Comparison of ENCODE assay signal across 26 cellular contexts in genomic region chr1:188463919-188464318, GRCh38.
DNase-seq lines count a peak whose midpoint lies in the region; TF ChIP-seq lines count a peak whose summit lies in the region.
"Had no signal": no experiment of that assay in that cellular context is flagged by ENCODE, and none has a peak within 500 bp of the region (broad histone marks: within the 10 kb centered on the region; RNA-seq: fewer than 3 reads in every experiment).

No MANE protein-coding gene starts in this region.

- no peaks in the 10 kb centered on the region; the same call in 1 of the 2 replicates for H3K36me3 Mint-ChIP-seq in HFFc6 (ENCODE audit: low read depth)
- H3K36me3 Mint-ChIP-seq: CD14-positive monocyte had no signal

- H3K27me3 ChIP-seq in testis (no peaks in the 10 kb centered on the region), WERI-Rb-1 (ENCODE audit: insufficient read depth, low read depth, severe bottlenecking) (no peaks in the 10 kb centered on the region)
- H3K27me3 ChIP-seq: Peyer's patch had no signal

- H3K4me3 Mint-ChIP-seq in HFFc6: no peak overlapping the region
- H3K4me3 Mint-ChIP-seq: activated CD8-positive, alpha-beta T cell treated with anti-CD3 and anti-CD28 coated beads, Interleukin-2, amount 10 ng/mL, durations not matched to agents 7 days and 5 days; CD14-positive monocyte had no signal

- no peaks in the 10 kb centered on the region for H3K36me3 ChIP-seq in testis (ENCODE audit: low read depth, missing control alignments)
- no peaks in the 10 kb centered on the region for H3K36me3 ChIP-seq in WERI-Rb-1
- H3K36me3 ChIP-seq: lower lobe of right lung, Peyer's patch had no signal

- H3K27me3 Mint-ChIP-seq in HFFc6 (ENCODE audit: insufficient read depth): peaks cover 1% of the 10 kb centered on the region; the same call in 1 of the 2 replicates

- 71 to 77% methylated on average over 2 of the region's 2 CpGs for WGBS in testis, 2 donors

- no peak overlapping the region for H3K27ac Mint-ChIP-seq in HFFc6
- H3K27ac Mint-ChIP-seq: activated CD8-positive, alpha-beta T cell treated with anti-CD3 and anti-CD28 coated beads, Interleukin-2, amount 10 ng/mL, durations not matched to agents 7 days and 5 days; CD14-positive monocyte had no signal

- no peaks in the 10 kb centered on the region for H3K4me1 ChIP-seq in testis
- H3K4me1 ChIP-seq: lower lobe of right lung, Peyer's patch had no signal

- H3K9me3 ChIP-seq in testis: no peaks in the 10 kb centered on the region
- H3K9me3 ChIP-seq in WERI-Rb-1 (ENCODE audit: severe bottlenecking): no peaks in the 10 kb centered on the region
- H3K9me3 ChIP-seq: lower lobe of right lung, Peyer's patch had no signal

- no peaks in the 10 kb centered on the region for H3K4me1 Mint-ChIP-seq in HFFc6 (ENCODE audit: low read depth)
- H3K4me1 Mint-ChIP-seq: CD14-positive monocyte had no signal

- no peak for TF ChIP-seq POLR2A in testis (IDR thresholded peaks at IDR 0.05)

- peak; percentile 24; the same call in 1 of the 2 replicates for TF ChIP-seq CTCF in HFFc6 (IDR thresholded peaks at IDR 0.05)
- no peak for TF ChIP-seq CTCF in testis (IDR thresholded peaks at IDR 0.05)
- TF ChIP-seq CTCF in WERI-Rb-1 (IDR thresholded peaks at IDR 0.05; ENCODE audit: low read depth, low read length): no peak

- no peak overlapping the region for H3K27ac ChIP-seq in testis
- H3K27ac ChIP-seq in WERI-Rb-1: no peak overlapping the region
- H3K27ac ChIP-seq: lower lobe of right lung, Peyer's patch, SK-N-MC had no signal

- intact Hi-C loops in testis (cut with DNase I; ENCODE audit: low total_unique reads): no loop called here

- H3K4me3 ChIP-seq in testis (no peak overlapping the region), WERI-Rb-1 (ENCODE audit: low read depth, low read length) (no peak overlapping the region)
- H3K4me3 ChIP-seq: lower lobe of right lung, Peyer's patch, SK-N-MC had no signal

- DNase-seq in DMS53 (lab: John Stamatoyannopoulos, UW): peak; percentile 23
- no peak for DNase-seq in DMS53 treated with DMSO at 0.1 percent for 48 hours (lab: John Stamatoyannopoulos, UW; ENCODE audit: unreplicated experiment)
- DNase-seq in HFFc6: no peak
- peak; percentile 12 for DNase-seq in RKO (ENCODE audit: low spot score)
- peak; percentile 38 for DNase-seq in fibroblast of peridontal ligament (ENCODE audit: extremely low read depth)
- DNase-seq in testis: no peak
- no peak for DNase-seq in NCI-H526 treated with DMSO at 0.1 percent for 48 hours (lab: John Stamatoyannopoulos, UW)
- DNase-seq in WERI-Rb-1: no peak
- DNase-seq: ACHN; activated CD8-positive, alpha-beta T cell treated with anti-CD3 and anti-CD28 coated beads, Interleukin-2, amount 10 ng/mL, durations not matched to agents 7 days and 5 days; activated naive CD4-positive, alpha-beta T cell treated with Interleukin-2 at 50 U/mL for 16 hours; activated T-cell treated with anti-CD3 and anti-CD28 coated beads, Interleukin-2, amount 50 U/mL, for 1 hour; amygdala; central memory CD4-positive, alpha-beta T cell; DMS153; erythroblast; foreskin melanocyte; islet precursor cell; lower lobe of right lung; NCI-H1105 treated with DMSO at 0.1 percent for 48 hours; NCI-H2081 treated with DMSO at 0.1 percent for 48 hours; NCI-H774; Peyer's patch; retina had no signal

- H3K9me3 Mint-ChIP-seq in HFFc6: peaks cover 3% of the 10 kb centered on the region; the same call in 1 of the 2 replicates

Comparison
In these comparisons a context has a peak if more than half of its experiments do, and no peak if none do; other contexts are left out.
1. DNase-seq: peak in DMS53 (single experiment), RKO (single experiment) and fibroblast of peridontal ligament (single experiment); none in DMS53 treated with DMSO at 0.1 percent for 48 hours (single experiment), HFFc6 (single experiment), testis (single experiment), NCI-H526 treated with DMSO at 0.1 percent for 48 hours (single experiment) and WERI-Rb-1 (single experiment).